32 cellular contexts compared by ENCODE assay signal in genomic region chr4:1255151-1255550, GRCh38. TPM values are rescaled to one million over a fixed set of nuclear protein-coding genes. Genes with fewer than 3 reads are reported as not detected.
DNase-seq lines count a peak whose midpoint lies in the region; ATAC-seq, FAIRE-seq and TF ChIP-seq lines count a peak whose summit lies in the region.
"Had no signal": no experiment of that assay in that cellular context is flagged by ENCODE, and none has a peak within 500 bp of the region (broad histone marks: within the 10 kb centered on the region; RNA-seq: fewer than 3 reads in every experiment).

No MANE protein-coding gene starts in this region.

- ATAC-seq in activated T-cell treated with anti-CD3 and anti-CD28 coated beads, Interleukin-2, amount 50 U/mL, for 4 hours, result no peak
- peak in 1 of 2 donors; percentile 66 for ATAC-seq in natural killer cell treated with Interleukin-12 subunit alpha and Interleukin-12 subunit beta and Interleukin-15 and Interleukin-18, amount 100 ng/mL, for 72 hours
- no peak for ATAC-seq in HG03469 (IDR thresholded peaks at IDR 0.05; ENCODE audit: unreplicated experiment)
- ATAC-seq: A549, GM12878, heart left ventricle, SK-N-SH treated with all-trans-retinoic acid at 6 μM for 48 hours, WTC11 had no signal

- no peak for TF ChIP-seq CTCF in bronchial epithelial cell (IDR thresholded peaks at IDR 0.05; ENCODE audit: insufficient read depth, low read length, severe bottlenecking)

- H3K4me3 ChIP-seq in bronchial epithelial cell (ENCODE audit: low read depth, low read length), result no peak overlapping the region
- H3K4me3 ChIP-seq: A549, GM12878, heart left ventricle, ovary, smooth muscle cell, suprapubic skin had no signal

- peaks cover 84% of the 10 kb centered on the region for H3K4me1 Mint-ChIP-seq in activated T-cell treated with anti-CD3 and anti-CD28 coated beads, Interleukin-2, amount 50 U/mL, for 24 hours (ENCODE audit: low read depth)
- H3K4me1 Mint-ChIP-seq in activated T-cell treated with anti-CD3 and anti-CD28 coated beads, Interleukin-2, amount 50 U/mL, for 4 hours (ENCODE audit: low read depth), result peaks cover 72% of the 10 kb centered on the region
- H3K4me1 Mint-ChIP-seq in natural killer cell treated with Interleukin-12 subunit alpha and Interleukin-12 subunit beta and Interleukin-15 and Interleukin-18, amount 100 ng/mL, for 72 hours (ENCODE audit: low read depth in 2 of 2), result peaks cover 55 to 67% of the 10 kb centered on the region in 2 donors

- no peak for FAIRE-seq in bronchial epithelial cell (lab: Jason Lieb, UNC)
- FAIRE-seq: A549, GM12878 had no signal

- no peaks in the 10 kb centered on the region for H3K36me3 ChIP-seq in bronchial epithelial cell (ENCODE audit: control insufficient read depth, insufficient read depth, low read length)
- H3K36me3 ChIP-seq: ovary, suprapubic skin had no signal

- no peak overlapping the region for H3K4me3 Mint-ChIP-seq in activated T-cell treated with anti-CD3 and anti-CD28 coated beads, Interleukin-2, amount 50 U/mL, for 24 hours
- no peak overlapping the region for H3K4me3 Mint-ChIP-seq in activated T-cell treated with anti-CD3 and anti-CD28 coated beads, Interleukin-2, amount 50 U/mL, for 4 hours
- no peak overlapping the region for H3K4me3 Mint-ChIP-seq in natural killer cell treated with Interleukin-12 subunit alpha and Interleukin-12 subunit beta and Interleukin-15 and Interleukin-18, amount 100 ng/mL, for 72 hours
- H3K4me3 Mint-ChIP-seq: activated CD8-positive, alpha-beta T cell treated with anti-CD3 and anti-CD28 coated beads for 36 hours; B cell; memory B cell; WTC11 had no signal

- peak; percentile 18 for DNase-seq in activated T-cell treated with anti-CD3 and anti-CD28 coated beads, Interleukin-2, amount 50 U/mL, for 24 hours
- no peak for DNase-seq in activated T-cell treated with anti-CD3 and anti-CD28 coated beads, Interleukin-2, amount 50 U/mL, for 4 hours
- DNase-seq in LHCN-M2 (ENCODE audit: low read depth) (peak; percentile 21), bronchial epithelial cell (ENCODE audit: low read depth) (peak; percentile 40), T-helper 9 cell (no peak), erythroblast (lab: John Stamatoyannopoulos, UW) (no peak)
- DNase-seq in natural killer cell treated with Interleukin-12 subunit alpha and Interleukin-12 subunit beta and Interleukin-15 and Interleukin-18, amount 100 ng/mL, for 72 hours (ENCODE audit: low spot score), result no peak
- DNase-seq: activated CD8-positive, alpha-beta T cell treated with anti-CD3 and anti-CD28 coated beads for 36 hours; activated naive CD4-positive, alpha-beta T cell treated with Interleukin-2 at 50 U/mL for 16 hours; aorta; central memory CD4-positive, alpha-beta T cell; COR-L47; dermis blood vessel endothelial cell; DMS79 treated with DMSO at 0.1 percent for 48 hours; heart left ventricle; Kasumi-1; NCI-H1105 treated with DMSO at 0.1 percent for 48 hours; NCI-H2029 treated with DMSO at 0.1 percent for 48 hours; NCI-H345; NCI-H82; ovary; retina; stimulated activated CD4-positive, alpha-beta T cell treated with anti-CD3 and anti-CD28 coated beads, Interleukin-2, amount 100 ng/mL, for 24 hours had no signal

- H3K27me3 Mint-ChIP-seq in activated T-cell treated with anti-CD3 and anti-CD28 coated beads, Interleukin-2, amount 50 U/mL, for 24 hours, result no peaks in the 10 kb centered on the region
- no peaks in the 10 kb centered on the region for H3K27me3 Mint-ChIP-seq in activated T-cell treated with anti-CD3 and anti-CD28 coated beads, Interleukin-2, amount 50 U/mL, for 4 hours (ENCODE audit: low read depth)
- H3K27me3 Mint-ChIP-seq in natural killer cell treated with Interleukin-12 subunit alpha and Interleukin-12 subunit beta and Interleukin-15 and Interleukin-18, amount 100 ng/mL, for 72 hours, result no peaks in the 10 kb centered on the region
- H3K27me3 Mint-ChIP-seq: activated CD8-positive, alpha-beta T cell treated with anti-CD3 and anti-CD28 coated beads for 36 hours; B cell; memory B cell had no signal

- H3K36me3 Mint-ChIP-seq in activated T-cell treated with anti-CD3 and anti-CD28 coated beads, Interleukin-2, amount 50 U/mL, for 24 hours (ENCODE audit: low read depth), result peaks cover 42% of the 10 kb centered on the region
- peaks cover 6% of the 10 kb centered on the region for H3K36me3 Mint-ChIP-seq in activated T-cell treated with anti-CD3 and anti-CD28 coated beads, Interleukin-2, amount 50 U/mL, for 4 hours (ENCODE audit: insufficient read depth)
- H3K36me3 Mint-ChIP-seq in natural killer cell treated with Interleukin-12 subunit alpha and Interleukin-12 subunit beta and Interleukin-15 and Interleukin-18, amount 100 ng/mL, for 72 hours, result peaks cover 8% of the 10 kb centered on the region

- no peaks in the 10 kb centered on the region for H3K27me3 ChIP-seq in bronchial epithelial cell (ENCODE audit: control insufficient read depth, insufficient read depth, low read length)
- H3K27me3 ChIP-seq: heart left ventricle, ovary, suprapubic skin had no signal

- peaks cover 5% of the 10 kb centered on the region for H3K9me3 Mint-ChIP-seq in activated T-cell treated with anti-CD3 and anti-CD28 coated beads, Interleukin-2, amount 50 U/mL, for 24 hours
- H3K9me3 Mint-ChIP-seq in activated T-cell treated with anti-CD3 and anti-CD28 coated beads, Interleukin-2, amount 50 U/mL, for 4 hours, result peaks cover 8% of the 10 kb centered on the region
- H3K9me3 Mint-ChIP-seq in natural killer cell treated with Interleukin-12 subunit alpha and Interleukin-12 subunit beta and Interleukin-15 and Interleukin-18, amount 100 ng/mL, for 72 hours, result no peaks in the 10 kb centered on the region

- TF ChIP-seq POLR2A in erythroblast (IDR thresholded peaks at IDR 0.05; ENCODE audit: low read length), result no peak

- H3K27ac Mint-ChIP-seq in activated T-cell treated with anti-CD3 and anti-CD28 coated beads, Interleukin-2, amount 50 U/mL, for 24 hours, result peak overlapping the region; percentile 84
- H3K27ac Mint-ChIP-seq in natural killer cell treated with Interleukin-12 subunit alpha and Interleukin-12 subunit beta and Interleukin-15 and Interleukin-18, amount 100 ng/mL, for 72 hours, result peak overlapping the region; percentile 57 to 72
- H3K27ac Mint-ChIP-seq: B cell, memory B cell, WTC11 had no signal

RNA-seq across cellular contexts. Expression of gene CTBP1, which starts 6.2 kb away (rescaled TPM):
- total RNA-seq in activated T-cell treated with anti-CD3 and anti-CD28 coated beads, Interleukin-2, amount 50 U/mL, for 4 hours, result 100 to 1,000 TPM; 166 to 186 (median 177) TPM
- total RNA-seq in LHCN-M2 (2014; rRNA removed) (210 and 215 TPM in 2 replicates), bronchial epithelial cell (173 and 179 TPM in 2 replicates)
- 135 TPM for polyA plus RNA-seq in LHCN-M2 (2012)
- total RNA-seq in natural killer cell treated with Interleukin-12 subunit alpha and Interleukin-12 subunit beta and Interleukin-15 and Interleukin-18, amount 100 ng/mL, for 72 hours, result 100 to 1,000 TPM; 109 to 245 TPM

RNA-seq across cellular contexts. Expression of gene MAEA, which starts 34.5 kb away (rescaled TPM):
- 10 to 100 TPM; 61.9 to 66.9 (median 65.3) TPM for total RNA-seq in activated T-cell treated with anti-CD3 and anti-CD28 coated beads, Interleukin-2, amount 50 U/mL, for 4 hours
- 93.6 and 94.1 TPM in 2 replicates for total RNA-seq in LHCN-M2 (2014; rRNA removed)
- polyA plus RNA-seq in LHCN-M2 (2012), result 61.5 TPM
- 44.8 and 46.1 TPM in 2 replicates for total RNA-seq in bronchial epithelial cell
- 10 to 100 TPM; 60.1 to 93.7 TPM for total RNA-seq in natural killer cell treated with Interleukin-12 subunit alpha and Interleukin-12 subunit beta and Interleukin-15 and Interleukin-18, amount 100 ng/mL, for 72 hours

Comparison
In these comparisons a context has a peak if more than half of its experiments do, and no peak if none do; other contexts are left out.
1. DNase-seq: peak in activated T-cell treated with anti-CD3 and anti-CD28 coated beads, Interleukin-2, amount 50 U/mL, for 24 hours (single experiment), LHCN-M2 (single experiment) and bronchial epithelial cell (single experiment); none in activated T-cell treated with anti-CD3 and anti-CD28 coated beads, Interleukin-2, amount 50 U/mL, for 4 hours (single experiment), natural killer cell treated with Interleukin-12 subunit alpha and Interleukin-12 subunit beta and Interleukin-15 and Interleukin-18, amount 100 ng/mL, for 72 hours (single experiment), T-helper 9 cell (single experiment) and erythroblast (0 of 2).